17 cellular contexts compared by ENCODE assay signal in genomic region chr1:155022136-155022926, GRCh38. TPM values are rescaled to one million over a fixed set of nuclear protein-coding genes. Genes with fewer than 3 reads are reported as not detected.
DNase-seq lines count a peak whose midpoint lies in the region; ATAC-seq, FAIRE-seq and TF ChIP-seq lines count a peak whose summit lies in the region.
"Had no signal": no experiment of that assay in that cellular context is flagged by ENCODE, and none has a peak within 500 bp of the region (broad histone marks: within the 10 kb centered on the region; RNA-seq: fewer than 3 reads in every experiment).

No MANE protein-coding gene starts in this region.

- WGBS in A549 (ENCODE audit: missing lambda C conversion rate), result 73% methylated on average over 8 of the region's 8 CpGs
- no CpG with 5 or more reads among the region's 8 CpGs for WGBS in mesendoderm (ENCODE audit: extremely low coverage, insufficient coverage, low lambda C conversion rate)

- TF ChIP-seq CTCF in A549 (IDR thresholded peaks at IDR 0.05), result no peak
- TF ChIP-seq CTCF in Caco-2 (IDR thresholded peaks at IDR 0.05; ENCODE audit: insufficient read depth in 1 of 2, low read depth in 1 of 2, low read length in 1 of 2, severe bottlenecking in 1 of 2, unreplicated experiment in 1 of 2), result no peak
- TF ChIP-seq CTCF in PC-9 (conservative IDR thresholded peaks at IDR 0.05), result no peak
- TF ChIP-seq CTCF in gastrocnemius medialis (IDR thresholded peaks at IDR 0.05 in 4 of 5, conservative IDR thresholded peaks at IDR 0.05 in 1 of 5), result no peak

- H3K4me1 ChIP-seq in A549, result peaks cover 83% of the 10 kb centered on the region
- peaks cover 17% of the 10 kb centered on the region for H3K4me1 ChIP-seq in Caco-2
- H3K4me1 ChIP-seq in PC-9 (replicated peaks; ENCODE audit: insufficient read depth), result peaks cover 62% of the 10 kb centered on the region
- H3K4me1 ChIP-seq in mesendoderm (ENCODE audit: control insufficient read depth, low read depth, low read length), result peaks cover 3% of the 10 kb centered on the region
- H3K4me1 ChIP-seq in gastrocnemius medialis, result peaks cover 6 to 10% of the 10 kb centered on the region in 2 donors

- H3K27me3 ChIP-seq in Caco-2 (replicated peaks; ENCODE audit: control insufficient read depth, insufficient read depth, low read length) (no peaks in the 10 kb centered on the region), PC-9 (ENCODE audit: insufficient read depth, low read depth) (no peaks in the 10 kb centered on the region), mesendoderm (ENCODE audit: insufficient read depth, low read length, poor library complexity) (no peaks in the 10 kb centered on the region), gastrocnemius medialis (no peaks in the 10 kb centered on the region)
- H3K27me3 ChIP-seq: cardiac muscle cell, Peyer's patch, vagina had no signal

- BruUV-seq in Caco-2 (replicated peaks; lab: Mats Ljungman, UMichigan) (no TSS peak), PC-9 (replicated peaks; lab: Mats Ljungman, UMichigan) (no TSS peak)

- in situ Hi-C loops in gastrocnemius medialis (cut with MboI; ENCODE audit: low sequenced_read_pairs in 4 of 4), result no loop called here

- H3K4me3 Mint-ChIP-seq in Caco-2 (ENCODE audit: unreplicated experiment), result peak overlapping the region; percentile 7
- H3K4me3 Mint-ChIP-seq: dendritic cell treated with granulocyte-macrophage colony-stimulating factor and Interleukin-4, amounts not matched to agents 40 ng/mL and 50 ng/mL, for 4 days; natural killer cell had no signal

- H2AK5ac ChIP-seq in mesendoderm (ENCODE audit: low read length), result no peak overlapping the region

- intact Hi-C loops in Caco-2 (cut with micrococcal nuclease; ENCODE audit: unreplicated experiment) (no loop called here), PC-9 (cut with micrococcal nuclease; ENCODE audit: unreplicated experiment) (loop anchor here (2.0 kb wide), 1 partner anchor 16 kb away; no protein-coding TSS in a partner anchor), gastrocnemius medialis (cut with DNase I; ENCODE audit: low total_unique reads) (no loop called here)

- no peak overlapping the region for H2BK5ac ChIP-seq in mesendoderm (ENCODE audit: low read length)

- H2BK15ac ChIP-seq in mesendoderm (replicated peaks; ENCODE audit: low read depth), result no peak overlapping the region

- TF ChIP-seq POLR2A in A549 (IDR thresholded peaks at IDR 0.05; ENCODE audit: low read length) (no peak), gastrocnemius medialis (IDR thresholded peaks at IDR 0.05) (no peak)

- no peak overlapping the region for H4K8ac ChIP-seq in mesendoderm (ENCODE audit: low read depth, low read length)

- peaks cover 43% of the 10 kb centered on the region for H3K36me3 Mint-ChIP-seq in Caco-2 (ENCODE audit: insufficient read depth, unreplicated experiment)
- H3K36me3 Mint-ChIP-seq: natural killer cell had no signal

- H3K79me2 ChIP-seq in PC-9 (ENCODE audit: low read depth), result no peaks in the 10 kb centered on the region
- H3K79me2 ChIP-seq in mesendoderm (ENCODE audit: control insufficient read depth, insufficient read depth, low read length), result no peaks in the 10 kb centered on the region

- peaks cover 20% of the 10 kb centered on the region; the same call in 1 of the 2 replicates for H3F3A ChIP-seq in PC-9 (ENCODE audit: insufficient read depth, low read depth)

- H3K9me2 ChIP-seq in PC-9 (ENCODE audit: insufficient read depth), result no peaks in the 10 kb centered on the region

- H2AFZ ChIP-seq in PC-9, result no peak overlapping the region

- no peaks in the 10 kb centered on the region for H3K9me3 Mint-ChIP-seq in Caco-2 (ENCODE audit: unreplicated experiment)
- H3K9me3 Mint-ChIP-seq: dendritic cell treated with granulocyte-macrophage colony-stimulating factor and Interleukin-4, amounts not matched to agents 40 ng/mL and 50 ng/mL, for 4 days; natural killer cell had no signal

- no peak overlapping the region for H3K9ac ChIP-seq in mesendoderm (ENCODE audit: low read length)

- no peak overlapping the region for H3K18ac ChIP-seq in mesendoderm (ENCODE audit: low read length)

- H3K27ac ChIP-seq in A549 (peak overlapping the region; percentile 71 to 75; a peak in 5 of 6 replicates), PC-9 (no peak overlapping the region), mesendoderm (ENCODE audit: low read depth, low read length) (no peak overlapping the region), gastrocnemius medialis (no peak overlapping the region)
- H3K27ac ChIP-seq: cardiac muscle cell, vagina had no signal

- no peaks in the 10 kb centered on the region for H4K20me1 ChIP-seq in PC-9 (ENCODE audit: insufficient read depth)

- H3K27ac Mint-ChIP-seq in Caco-2 (ENCODE audit: unreplicated experiment), result peak overlapping the region; percentile 29
- H3K27ac Mint-ChIP-seq: dendritic cell treated with granulocyte-macrophage colony-stimulating factor and Interleukin-4, amounts not matched to agents 40 ng/mL and 50 ng/mL, for 4 days; natural killer cell had no signal

- ATAC-seq in A549 (no peak; a peak in 1 of 6 replicates), HG03342 (IDR thresholded peaks at IDR 0.05; ENCODE audit: unreplicated experiment) (no peak), HG03378 (IDR thresholded peaks at IDR 0.05; ENCODE audit: unreplicated experiment) (no peak), gastrocnemius medialis (no peak)
- ATAC-seq: natural killer cell had no signal

- H3K9me3 ChIP-seq in A549 (no peaks in the 10 kb centered on the region), Caco-2 (no peaks in the 10 kb centered on the region), PC-9 (ENCODE audit: insufficient read depth, low read depth) (no peaks in the 10 kb centered on the region), gastrocnemius medialis (no peaks in the 10 kb centered on the region)
- H3K9me3 ChIP-seq: Peyer's patch, vagina had no signal

- TF ChIP-seq RAD21 in A549 (conservative IDR thresholded peaks at IDR 0.05 in 1 of 2, IDR thresholded peaks at IDR 0.05 in 1 of 2), result no peak

- no peak for FAIRE-seq in A549 (lab: Jason Lieb, UNC)

- H3K4me3 ChIP-seq in A549, result no peak overlapping the region
- no peak overlapping the region for H3K4me3 ChIP-seq in Caco-2 (ENCODE audit: low read depth, low read length)
- no peak overlapping the region for H3K4me3 ChIP-seq in PC-9
- H3K4me3 ChIP-seq in mesendoderm (ENCODE audit: low read length), result no peak overlapping the region
- no peak overlapping the region for H3K4me3 ChIP-seq in gastrocnemius medialis
- H3K4me3 ChIP-seq: cardiac muscle cell, Peyer's patch, vagina had no signal

- H3K4me2 ChIP-seq in A549 (peak overlapping the region; percentile 3), PC-9 (peak overlapping the region; percentile 38; the same call in 1 of the 2 replicates), mesendoderm (ENCODE audit: low read length) (no peak overlapping the region)

- no peaks in the 10 kb centered on the region for H3K36me3 ChIP-seq in Caco-2 (ENCODE audit: control insufficient read depth, insufficient read depth, low read length)
- H3K36me3 ChIP-seq in PC-9 (ENCODE audit: low read depth), result no peaks in the 10 kb centered on the region
- H3K36me3 ChIP-seq in mesendoderm (ENCODE audit: control insufficient read depth, insufficient read depth, low read length), result no peaks in the 10 kb centered on the region
- no peaks in the 10 kb centered on the region for H3K36me3 ChIP-seq in gastrocnemius medialis
- H3K36me3 ChIP-seq: cardiac muscle cell, vagina had no signal

- DNase-seq in A549 (ENCODE audit: low read depth in 1 of 2, low spot score in 1 of 2), result peak in 1 of 2 experiments; percentile 38
- no peak for DNase-seq in Caco-2
- DNase-seq in PC-9, result peak; percentile 53 to 65
- DNase-seq in mesendoderm, result peak; percentile 42
- no peak for DNase-seq in gastrocnemius medialis
- no peak for DNase-seq in cerebellar cortex (ENCODE audit: low spot score)
- DNase-seq: activated naive CD4-positive, alpha-beta T cell treated with Interleukin-2 at 50 U/mL for 16 hours; activated T-cell treated with anti-CD3 and anti-CD28 coated beads, Interleukin-2, amount 50 U/mL, for 1 hour; left cardiac atrium; natural killer cell had no signal

- no peaks in the 10 kb centered on the region for H3K79me1 ChIP-seq in mesendoderm (ENCODE audit: low read length)

- no peaks in the 10 kb centered on the region for H3K27me3 Mint-ChIP-seq in Caco-2 (ENCODE audit: insufficient read depth, unreplicated experiment)
- H3K27me3 Mint-ChIP-seq: dendritic cell treated with granulocyte-macrophage colony-stimulating factor and Interleukin-4, amounts not matched to agents 40 ng/mL and 50 ng/mL, for 4 days had no signal

- H3K23ac ChIP-seq in mesendoderm (ENCODE audit: low read length), result no peak overlapping the region

- no peak overlapping the region for H4K5ac ChIP-seq in mesendoderm (ENCODE audit: low read length)

- POLR2A ChIA-PET in A549 (lab: Yijun Ruan, JAX), result interaction anchor here (1.5 kb wide), 1 partner anchor 29 kb away, joined by 5 read pairs; the partner anchor contains the start of gene ADAM15
- POLR2A ChIA-PET in Caco-2 (lab: Charles Lee), result no interaction called here
- POLR2A ChIA-PET in PC-9 (lab: Charles Lee; ENCODE audit: unreplicated experiment), result interaction anchor here (0.5 to 0.7 kb wide), 5 partner anchors 16 to 34 kb away, joined by 3 to 6 read pairs (median 3); no protein-coding TSS in a partner anchor

- H3K4me1 Mint-ChIP-seq in Caco-2 (ENCODE audit: low read depth, unreplicated experiment), result peaks cover 35% of the 10 kb centered on the region

- no peak for TF ChIP-seq EP300 in A549 (IDR thresholded peaks at IDR 0.05)

- H3K56ac ChIP-seq in mesendoderm (ENCODE audit: low read length), result no peak overlapping the region

- CTCF ChIA-PET in A549 (lab: Yijun Ruan, JAX), result interaction anchor here (1.3 to 1.7 kb wide), 4 partner anchors 63 to 542 kb away, joined by 4 to 6 read pairs (median 4); partner anchors contain the start of gene KRTCAP2
- CTCF ChIA-PET in Caco-2 (lab: Charles Lee), result interaction anchor here (0.5 kb wide), 1 partner anchor 25 kb away, joined by 3 read pairs; no protein-coding TSS in a partner anchor
- CTCF ChIA-PET in PC-9 (lab: Charles Lee), result interaction anchor here (1.0 to 1.6 kb wide), 2 partner anchors 17 to 22 kb away, joined by 3 to 8 read pairs; no protein-coding TSS in a partner anchor

- no peak overlapping the region for H2BK120ac ChIP-seq in mesendoderm (ENCODE audit: low read depth, low read length)

- no peak overlapping the region for H3K4ac ChIP-seq in mesendoderm (ENCODE audit: low read depth, low read length)

RNA-seq across cellular contexts. Expression of gene DCST2, which starts 11.2 kb away (rescaled TPM):
- 1.0 and 1.5 TPM in 2 replicates for polyA plus RNA-seq in A549 (2011; rRNA removed)
- polyA plus RNA-seq in A549 (2012; cell fraction: cytosol; rRNA removed), result 0.63 and 0.76 TPM in 2 replicates
- 6.2 and 11.1 TPM in 2 replicates for polyA plus RNA-seq in A549 (2012; cell fraction: nucleus; rRNA removed)
- polyA plus RNA-seq in A549 (2017; fragmentation: RNase III; extraction: RNeasy Plus Mini Kit Qiagen cat#74134 plus additional on column Dnase treatment), result 0.23 to 0.46 TPM (median 0.43 TPM) in 3 replicates
- 0.73 and 0.83 TPM in 2 replicates for polyA minus RNA-seq in A549 (2011; rRNA and poly(A)+ RNA removed)
- total RNA-seq in Caco-2 (2022), result 0.26 and 0.61 TPM in 2 replicates
- 4.4 and 4.7 TPM in 2 replicates for total RNA-seq in PC-9 (2021)
- polyA plus RNA-seq in mesendoderm (2013, experiment 1 of 2), result 0.03 TPM
- 0.03 TPM for polyA plus RNA-seq in mesendoderm (2013, experiment 2 of 2)
- not detected for total RNA-seq in gastrocnemius medialis

RNA-seq across cellular contexts. Expression of gene DCST1, which starts 11.3 kb away (rescaled TPM):
- polyA plus RNA-seq in A549 (2011; rRNA removed) (0.06 TPM in 1 of 2 replicates, not detected in the other), A549 (2017; fragmentation: RNase III; extraction: RNeasy Plus Mini Kit Qiagen cat#74134 plus additional on column Dnase treatment) (not detected in 3 replicates)
- 0.03 and 0.04 TPM in 2 replicates for polyA plus RNA-seq in A549 (2012; cell fraction: cytosol; rRNA removed)
- polyA plus RNA-seq in A549 (2012; cell fraction: nucleus; rRNA removed), result 0.08 TPM in 1 of 2 replicates, not detected in the other
- 0.25 TPM in 1 of 2 replicates, not detected in the other for polyA minus RNA-seq in A549 (2011; rRNA and poly(A)+ RNA removed)
- total RNA-seq in Caco-2 (2022) (0.32 TPM in 1 of 2 replicates, not detected in the other), PC-9 (2021) (0.22 and 0.43 TPM in 2 replicates), gastrocnemius medialis (under 1 TPM in 2 of 4 donors, not detected in 2; 0.13 to 0.35 TPM)
- polyA plus RNA-seq in mesendoderm (2013, experiment 1 of 2), result not detected
- polyA plus RNA-seq in mesendoderm (2013, experiment 2 of 2), result not detected
- total RNA-seq: cardiac muscle cell, left cardiac atrium, NCI-H460, vagina had no signal

RNA-seq across cellular contexts. Expression of gene ZBTB7B, which starts 19.7 kb away (rescaled TPM):
- 20.5 and 20.8 TPM in 2 replicates for polyA plus RNA-seq in A549 (2011; rRNA removed)
- 28.8 and 32.2 TPM in 2 replicates for polyA plus RNA-seq in A549 (2012; cell fraction: cytosol; rRNA removed)
- polyA plus RNA-seq in A549 (2012; cell fraction: nucleus; rRNA removed), result 60.8 and 82.4 TPM in 2 replicates
- polyA plus RNA-seq in A549 (2017; fragmentation: RNase III; extraction: RNeasy Plus Mini Kit Qiagen cat#74134 plus additional on column Dnase treatment), result 24.7 to 30.7 TPM (median 29.0 TPM) in 3 replicates
- 25.1 and 30.3 TPM in 2 replicates for polyA minus RNA-seq in A549 (2011; rRNA and poly(A)+ RNA removed)
- total RNA-seq in Caco-2 (2022), result 42.9 and 46.8 TPM in 2 replicates
- 38.6 and 44.1 TPM in 2 replicates for total RNA-seq in PC-9 (2021)
- 7.4 TPM for polyA plus RNA-seq in mesendoderm (2013, experiment 1 of 2)
- 6.9 TPM for polyA plus RNA-seq in mesendoderm (2013, experiment 2 of 2)
- 100 to 1,000 TPM in 1 of 4 donors, 10 to 100 TPM in 3; 61.3 to 100 (median 73.1) TPM for total RNA-seq in gastrocnemius medialis

RNA-seq across cellular contexts. Expression of gene ADAM15, which starts 28.8 kb away (rescaled TPM):
- polyA plus RNA-seq in A549 (2011; rRNA removed) (25.6 and 33.6 TPM in 2 replicates), A549 (2017; fragmentation: RNase III; extraction: RNeasy Plus Mini Kit Qiagen cat#74134 plus additional on column Dnase treatment) (33.0 to 35.2 TPM (median 34.2 TPM) in 3 replicates)
- 48.4 and 71.3 TPM in 2 replicates for polyA plus RNA-seq in A549 (2012; cell fraction: cytosol; rRNA removed)
- polyA plus RNA-seq in A549 (2012; cell fraction: nucleus; rRNA removed), result 165 and 205 TPM in 2 replicates
- polyA minus RNA-seq in A549 (2011; rRNA and poly(A)+ RNA removed), result 66.5 and 71.0 TPM in 2 replicates
- total RNA-seq in Caco-2 (2022) (44.0 and 48.2 TPM in 2 replicates), PC-9 (2021) (187 and 195 TPM in 2 replicates), gastrocnemius medialis (10 to 100 TPM; 30.3 to 42.8 (median 36.9) TPM)
- 12.2 TPM for polyA plus RNA-seq in mesendoderm (2013, experiment 1 of 2)
- polyA plus RNA-seq in mesendoderm (2013, experiment 2 of 2), result 12.2 TPM

RNA-seq across cellular contexts. Expression of gene LENEP, which starts 28.9 kb away (rescaled TPM):
- polyA plus RNA-seq in A549 (2011; rRNA removed), result 0.32 TPM in 1 of 2 replicates, not detected in the other
- 0.09 TPM in 1 of 2 replicates, not detected in the other for polyA plus RNA-seq in A549 (2012; cell fraction: cytosol; rRNA removed)
- 0.55 and 0.58 TPM in 2 replicates for polyA plus RNA-seq in A549 (2012; cell fraction: nucleus; rRNA removed)
- polyA plus RNA-seq in A549 (2017; fragmentation: RNase III; extraction: RNeasy Plus Mini Kit Qiagen cat#74134 plus additional on column Dnase treatment), result not detected in 3 replicates
- polyA minus RNA-seq in A549 (2011; rRNA and poly(A)+ RNA removed), result 1.9 and 5.0 TPM in 2 replicates
- 0.50 and 0.53 TPM in 2 replicates for total RNA-seq in Caco-2 (2022)
- total RNA-seq in PC-9 (2021), result 1.2 and 1.3 TPM in 2 replicates
- 0.28 TPM for polyA plus RNA-seq in mesendoderm (2013, experiment 1 of 2)
- 0.11 TPM for polyA plus RNA-seq in mesendoderm (2013, experiment 2 of 2)
- total RNA-seq in gastrocnemius medialis, result not detected
- total RNA-seq: cardiac muscle cell, left cardiac atrium, natural killer cell, Peyer's patch, vagina had no signal

Comparison
In these comparisons a context has a peak if more than half of its experiments do, and no peak if none do; other contexts are left out.
1. DNase-seq: peak in PC-9 (2 of 2) and mesendoderm (single experiment); none in Caco-2 (0 of 2), gastrocnemius medialis (0 of 2) and cerebellar cortex (single experiment).
2. H3K27ac ChIP-seq: peak in A549 (2 of 2); none in PC-9 (single experiment), mesendoderm (single experiment) and gastrocnemius medialis (0 of 4).